ENCODE assay signal across 9 cellular contexts in genomic region chr4:37767546-37767945, GRCh38. TPM values are rescaled to one million over a fixed set of nuclear protein-coding genes. Genes with fewer than 3 reads are reported as not detected.
A peak's percentile ranks its signal among the peaks of the same experiment; 100 is the strongest.
DNase-seq lines count a peak whose midpoint lies in the region; ATAC-seq, FAIRE-seq and TF ChIP-seq lines count a peak whose summit lies in the region.
"Had no signal": no experiment of that assay in that cellular context is flagged by ENCODE, and none has a peak within 500 bp of the region (broad histone marks: within the 10 kb centered on the region; RNA-seq: fewer than 3 reads in every experiment).

No MANE protein-coding gene starts in this region.

- no peaks in the 10 kb centered on the region for H3K9me1 ChIP-seq in keratinocyte (ENCODE audit: control insufficient read depth, extremely low read depth, insufficient read depth, low read length)

- no peak overlapping the region for H3K27ac Mint-ChIP-seq in activated naive CD8-positive, alpha-beta T cell treated with anti-CD3 and anti-CD28 coated beads for 36 hours
- H3K27ac Mint-ChIP-seq: B cell had no signal

- TF ChIP-seq CTCF in NB4 (IDR thresholded peaks at IDR 0.05; ENCODE audit: low read depth, low read length), result no peak
- TF ChIP-seq CTCF in keratinocyte (optimal IDR thresholded peaks at IDR 0.05 in 1 of 3, IDR thresholded peaks at IDR 0.05 in 1 of 3, conservative IDR thresholded peaks at IDR 0.05 in 1 of 3; ENCODE audit: extremely low read depth in 1 of 3, insufficient read depth in 2 of 3, low read length in 3 of 3), result no peak

- H3K9me3 Mint-ChIP-seq in activated naive CD8-positive, alpha-beta T cell treated with anti-CD3 and anti-CD28 coated beads for 36 hours, result no peaks in the 10 kb centered on the region

- DNase-seq in A172 (ENCODE audit: low spot score) (peak; percentile 8), NB4 (ENCODE audit: low read depth) (peak; percentile 18), SW480 (ENCODE audit: low spot score) (peak; percentile 14), keratinocyte (ENCODE audit: low read depth, low spot score) (peak; percentile 41), iPS-NIHi7 (ENCODE audit: extremely low spot score) (no peak)
- DNase-seq in effector CD8-positive, alpha-beta T cell (lab: John Stamatoyannopoulos, UW), result no peak
- no peak for DNase-seq in activated naive CD8-positive, alpha-beta T cell treated with anti-CD3 and anti-CD28 coated beads for 36 hours

- H3K36me3 ChIP-seq in keratinocyte (ENCODE audit: control insufficient read depth in 2 of 2, extremely low read depth in 1 of 2, insufficient read depth in 2 of 2, low read length in 2 of 2), result no peaks in the 10 kb centered on the region

- H3K36me3 Mint-ChIP-seq in activated naive CD8-positive, alpha-beta T cell treated with anti-CD3 and anti-CD28 coated beads for 36 hours, result no peaks in the 10 kb centered on the region

- no peaks in the 10 kb centered on the region for H3K9me3 ChIP-seq in keratinocyte (ENCODE audit: control insufficient read depth, low read depth, low read length)

- no peaks in the 10 kb centered on the region for H3K79me2 ChIP-seq in keratinocyte (ENCODE audit: control insufficient read depth, insufficient read depth, low read length)

- no peaks in the 10 kb centered on the region for H3K27me3 ChIP-seq in keratinocyte (ENCODE audit: control insufficient read depth, extremely low read depth, insufficient read depth, low read length)

- no peak for ATAC-seq in HG02885 (IDR thresholded peaks at IDR 0.05; ENCODE audit: poor library complexity, unreplicated experiment)

- no peaks in the 10 kb centered on the region for H4K20me1 ChIP-seq in keratinocyte (ENCODE audit: control insufficient read depth, extremely low read depth, insufficient read depth, low read length)

- no peak overlapping the region for H3K4me3 Mint-ChIP-seq in activated naive CD8-positive, alpha-beta T cell treated with anti-CD3 and anti-CD28 coated beads for 36 hours
- H3K4me3 Mint-ChIP-seq: B cell had no signal

- peak overlapping the region; percentile 1 for H3K4me2 ChIP-seq in keratinocyte (ENCODE audit: control insufficient read depth, extremely low read depth, insufficient read depth, low read depth, low read length)

- H3K9ac ChIP-seq in keratinocyte (ENCODE audit: control insufficient read depth, extremely low read depth, insufficient read depth, low read length), result no peak overlapping the region

- TF ChIP-seq POLR2A in NB4 (IDR thresholded peaks at IDR 0.05; ENCODE audit: extremely low read depth, insufficient read length), result no peak

- FAIRE-seq in keratinocyte (lab: Jason Lieb, UNC), result peak; percentile 84

- H2AFZ ChIP-seq in keratinocyte (ENCODE audit: control insufficient read depth, low read length), result peak overlapping the region; percentile 3

- dilution Hi-C loops in keratinocyte (cut with MboI; ENCODE audit: extremely low pct_ligation_motif_present, low sequenced_read_pairs), result no loop called here

- H3K4me3 ChIP-seq in NB4 (ENCODE audit: low read depth, low read length) (no peak overlapping the region), keratinocyte (ENCODE audit: control insufficient read depth in 2 of 3, extremely low read depth in 1 of 3, insufficient read depth in 2 of 3, low read depth in 1 of 3, low read length in 3 of 3) (no peak overlapping the region)

- H3K27ac ChIP-seq in keratinocyte (ENCODE audit: control insufficient read depth, insufficient read depth, low read length), result no peak overlapping the region

- peaks cover 16% of the 10 kb centered on the region for H3K4me1 ChIP-seq in keratinocyte (ENCODE audit: control insufficient read depth, extremely low read depth, insufficient read depth, low read length)

- no peaks in the 10 kb centered on the region for H3K27me3 Mint-ChIP-seq in activated naive CD8-positive, alpha-beta T cell treated with anti-CD3 and anti-CD28 coated beads for 36 hours
- H3K27me3 Mint-ChIP-seq: B cell had no signal

- H3K4me1 Mint-ChIP-seq in activated naive CD8-positive, alpha-beta T cell treated with anti-CD3 and anti-CD28 coated beads for 36 hours, result peaks cover 22% of the 10 kb centered on the region

RNA-seq across cellular contexts. Expression of gene PGM2, which starts 58.9 kb away (rescaled TPM):
- 38.6 and 51.4 TPM in 2 replicates for total RNA-seq in A172 (2014; rRNA removed; shearing (Covaris generic))
- 27.5 to 45.0 TPM (median 31.8 TPM) in 3 replicates for polyA plus RNA-seq in keratinocyte
- polyA plus RNA-seq in keratinocyte (2011; ENCODE audit: low read depth), result 60.8 TPM
- polyA plus RNA-seq in keratinocyte (2011; cell fraction: cytosol; rRNA removed), result 16.7 and 29.5 TPM in 2 replicates
- polyA plus RNA-seq in keratinocyte (2011; cell fraction: nucleus; rRNA removed), result 29.5 and 39.1 TPM in 2 replicates
- 29.4 and 51.5 TPM in 2 replicates for polyA plus RNA-seq in keratinocyte (2012; ENCODE audit: low replicate concordance)
- polyA minus RNA-seq in keratinocyte, result 10.8 to 23.8 TPM (median 16.1 TPM) in 3 replicates
- polyA minus RNA-seq in keratinocyte (2011; cell fraction: cytosol; rRNA and poly(A)+ RNA removed), result 15.0 TPM
- polyA minus RNA-seq in keratinocyte (2011; cell fraction: nucleus; rRNA and poly(A)+ RNA removed), result 13.1 and 21.7 TPM in 2 replicates
- total RNA-seq in activated naive CD8-positive, alpha-beta T cell treated with anti-CD3 and anti-CD28 coated beads for 36 hours, result 10 to 100 TPM; 75.7 to 78.7 TPM

Comparison
In these comparisons a context has a peak if more than half of its experiments do, and no peak if none do; other contexts are left out.
1. DNase-seq: peak in A172 (single experiment), NB4 (single experiment), SW480 (single experiment) and keratinocyte (single experiment); none in effector CD8-positive, alpha-beta T cell (single experiment), activated naive CD8-positive, alpha-beta T cell treated with anti-CD3 and anti-CD28 coated beads for 36 hours (single experiment) and iPS-NIHi7 (single experiment).